Comparison of ENCODE assay signal across 1 cellular context in the genomic region with DNA sequence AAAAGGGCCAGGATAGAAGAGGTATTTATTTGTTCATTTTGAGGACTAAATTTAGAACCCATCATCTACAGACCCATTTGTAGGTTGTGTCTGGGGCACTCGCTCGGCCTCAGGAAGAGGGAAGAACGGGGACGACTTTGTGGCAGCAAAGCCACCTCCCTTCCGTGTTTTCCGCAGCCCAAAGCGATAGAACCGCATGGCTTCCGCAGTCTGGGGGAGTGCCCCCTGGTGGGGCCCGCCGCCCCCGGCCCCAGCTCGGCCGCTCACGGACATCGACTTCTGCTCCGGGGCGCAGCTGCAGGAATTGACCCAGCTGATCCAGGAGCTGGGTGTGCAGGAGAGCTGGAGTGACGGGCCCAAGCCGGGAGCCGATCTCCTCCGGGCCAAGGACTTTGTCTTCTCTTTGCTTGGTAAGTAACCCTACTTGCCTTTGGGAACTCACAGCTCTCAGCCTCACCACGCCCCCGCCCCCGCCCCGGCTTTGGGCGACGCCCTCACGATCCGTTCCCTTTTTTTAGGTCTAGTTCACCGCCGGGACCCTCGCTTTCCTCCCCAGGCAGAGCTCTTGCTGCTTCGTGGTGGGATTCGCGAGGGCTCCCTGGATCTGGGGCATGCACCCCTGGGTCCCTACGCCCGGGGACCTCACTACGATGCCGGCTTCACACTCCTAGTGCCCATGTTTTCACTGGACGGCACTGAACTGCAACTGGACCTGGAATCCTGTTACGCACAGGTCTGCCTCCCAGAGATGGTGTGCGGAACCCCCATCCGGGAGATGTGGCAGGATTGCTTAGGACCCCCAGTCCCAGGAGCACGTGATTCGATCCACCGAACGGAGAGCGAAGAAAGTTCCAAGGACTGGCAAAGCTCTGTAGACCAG.
TF ChIP-seq lines count a peak whose summit lies in the region.

No MANE protein-coding gene starts in this region.

TF ChIP-seq in IMR-90, 13 proteins besides CTCF, POLR2A, EP300 and RAD21:
- no peak for TF ChIP-seq MAZ (IDR thresholded peaks at IDR 0.05; ENCODE audit: borderline replicate concordance, low read depth, low read length)
